ENCODE assay signal across 8 cellular contexts in the genomic region with DNA sequence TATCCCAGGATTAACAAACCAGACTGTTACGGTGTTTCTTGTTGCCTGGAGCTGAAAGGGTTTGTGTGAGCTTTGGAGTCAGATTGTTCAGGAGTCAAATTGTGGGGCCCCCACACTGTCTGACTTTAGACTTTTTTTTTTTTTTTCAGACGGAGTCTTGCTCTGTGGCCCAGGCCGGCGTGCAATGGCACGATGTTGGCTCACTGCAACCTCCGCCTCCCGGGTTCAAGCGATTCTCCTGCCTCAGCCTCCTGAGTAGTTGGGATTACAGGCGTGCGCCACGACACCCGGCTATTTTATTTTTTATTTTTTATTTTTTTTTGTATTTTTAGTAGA. TPM values are rescaled to one million over a fixed set of nuclear protein-coding genes. Genes with fewer than 3 reads are reported as not detected.
DNase-seq lines count a peak whose midpoint lies in the region; ATAC-seq, FAIRE-seq and TF ChIP-seq lines count a peak whose summit lies in the region.

No MANE protein-coding gene starts in this region.

- peaks cover 8% of the 10 kb centered on the region for H3K79me2 ChIP-seq in mesendoderm (ENCODE audit: control insufficient read depth, insufficient read depth, low read length)

- no peak for TF ChIP-seq CTCF in cardiac muscle cell (IDR thresholded peaks at IDR 0.05; ENCODE audit: low read depth, low read length)
- TF ChIP-seq CTCF in brain (conservative IDR thresholded peaks at IDR 0.05), result no peak
- no peak for TF ChIP-seq CTCF in upper lobe of right lung (IDR thresholded peaks at IDR 0.05)
- TF ChIP-seq CTCF in D721Med (IDR thresholded peaks at IDR 0.05; ENCODE audit: insufficient read depth, missing control alignments), result no peak

- peak overlapping the region; percentile 97 to 100 (median 100) for H3K4me3 Mint-ChIP-seq in brain

- no peak for ATAC-seq in Right ventricle myocardium inferior
- no peak for ATAC-seq in upper lobe of right lung

- intact Hi-C loops in Right ventricle myocardium inferior (cut with DNase I), result no loop called here
- intact Hi-C loops in upper lobe of right lung (cut with DNase I), result no loop called here

- peaks cover 7% of the 10 kb centered on the region for H3K27me3 Mint-ChIP-seq in brain

- H3K4ac ChIP-seq in mesendoderm (ENCODE audit: low read depth, low read length), result no peak overlapping the region

- H3K27ac ChIP-seq in cardiac muscle cell, result no peak overlapping the region
- no peak overlapping the region for H3K27ac ChIP-seq in mesendoderm (ENCODE audit: low read depth, low read length)
- peak overlapping the region; percentile 74 for H3K27ac ChIP-seq in upper lobe of right lung

- H3K9me3 Mint-ChIP-seq in brain, result peaks cover 0 to 4% (median 0%) of the 10 kb centered on the region in 5 experiments

- H3K9ac ChIP-seq in mesendoderm (ENCODE audit: low read length), result peak overlapping the region; percentile 94

- H3K27me3 ChIP-seq in cardiac muscle cell (no peaks in the 10 kb centered on the region), mesendoderm (ENCODE audit: insufficient read depth, low read length, poor library complexity) (no peaks in the 10 kb centered on the region), upper lobe of right lung (no peaks in the 10 kb centered on the region)

- H2BK120ac ChIP-seq in mesendoderm (ENCODE audit: low read depth, low read length), result no peak overlapping the region

- DNase-seq in cardiac muscle cell (ENCODE audit: low read depth in 1 of 2, low spot score in 1 of 2), result no peak
- no peak for DNase-seq in Right ventricle myocardium inferior (ENCODE audit: missing footprints)
- no peak for DNase-seq in mesendoderm
- DNase-seq in upper lobe of right lung, result no peak
- DNase-seq in D721Med (ENCODE audit: insufficient read length, low spot score), result no peak
- no peak for DNase-seq in mesenteric fat pad (ENCODE audit: low spot score)
- DNase-seq in CD1c-positive myeloid dendritic cell (ENCODE audit: extremely low spot score), result no peak

- H4K5ac ChIP-seq in mesendoderm (ENCODE audit: low read length), result no peak overlapping the region

- H3K4me3 ChIP-seq in cardiac muscle cell (peak overlapping the region; percentile 99), mesendoderm (ENCODE audit: low read length) (peak overlapping the region; percentile 96), upper lobe of right lung (peak overlapping the region; percentile 95)

- H3K79me1 ChIP-seq in mesendoderm (ENCODE audit: low read length), result peaks cover 5% of the 10 kb centered on the region

- H2BK15ac ChIP-seq in mesendoderm (replicated peaks; ENCODE audit: low read depth), result no peak overlapping the region

- H4K8ac ChIP-seq in mesendoderm (ENCODE audit: low read depth, low read length), result no peak overlapping the region

- H3K4me1 ChIP-seq in cardiac muscle cell (ENCODE audit: low read depth) (peaks cover 6% of the 10 kb centered on the region), mesendoderm (ENCODE audit: control insufficient read depth, low read depth, low read length) (no peaks in the 10 kb centered on the region), upper lobe of right lung (peaks cover 18% of the 10 kb centered on the region)

- WGBS in mesendoderm (ENCODE audit: extremely low coverage, insufficient coverage, low lambda C conversion rate), result no CpG with 5 or more reads among the region's 12 CpGs

- H3K56ac ChIP-seq in mesendoderm (ENCODE audit: low read length), result peak overlapping the region; percentile 97

- peak overlapping the region; percentile 85 for H3K4me2 ChIP-seq in mesendoderm (ENCODE audit: low read length)

- H3K23ac ChIP-seq in mesendoderm (ENCODE audit: low read length), result no peak overlapping the region

- H3K18ac ChIP-seq in mesendoderm (ENCODE audit: low read length), result no peak overlapping the region

- no peaks in the 10 kb centered on the region for H3K9me3 ChIP-seq in cardiac muscle cell (ENCODE audit: low read depth)
- no peaks in the 10 kb centered on the region for H3K9me3 ChIP-seq in upper lobe of right lung

- H3K27ac Mint-ChIP-seq in brain, result peak overlapping the region in 4 of 5 experiments; percentile 96 to 99 (median 98)

- H3K4me1 Mint-ChIP-seq in brain, result peaks cover 17% of the 10 kb centered on the region

- peaks cover 37% of the 10 kb centered on the region for H3K36me3 Mint-ChIP-seq in brain

- FAIRE-seq in D721Med (lab: Jason Lieb, UNC), result no peak

- H2BK5ac ChIP-seq in mesendoderm (ENCODE audit: low read length), result no peak overlapping the region

- no peak overlapping the region for H2AK5ac ChIP-seq in mesendoderm (ENCODE audit: low read length)

- H3K36me3 ChIP-seq in cardiac muscle cell (peaks cover 15% of the 10 kb centered on the region), mesendoderm (ENCODE audit: control insufficient read depth, insufficient read depth, low read length) (peaks cover 4% of the 10 kb centered on the region), upper lobe of right lung (peaks cover 39% of the 10 kb centered on the region)

RNA-seq across cellular contexts. Expression of gene TSFM, which starts 0.8 kb away (rescaled TPM):
- 22.6 and 34.4 TPM in 2 replicates for total RNA-seq in cardiac muscle cell
- polyA plus RNA-seq in cardiac muscle cell, result 59.6 and 66.7 TPM in 2 replicates
- total RNA-seq in Right ventricle myocardium inferior, result 48.2 TPM
- polyA plus RNA-seq in brain (ENCODE audit: insufficient read depth, low read depth, low replicate concordance), result 42.1 TPM
- 38.6 TPM for polyA plus RNA-seq in mesendoderm (2013, experiment 1 of 2)
- polyA plus RNA-seq in mesendoderm (2013, experiment 2 of 2), result 38.8 TPM
- total RNA-seq in upper lobe of right lung, result 24.3 TPM
- total RNA-seq in mesenteric fat pad, result 32.7 TPM

RNA-seq across cellular contexts. Expression of gene EEF1AKMT3, which starts 11.0 kb away (rescaled TPM):
- 2.2 and 4.8 TPM in 2 replicates for total RNA-seq in cardiac muscle cell
- polyA plus RNA-seq in cardiac muscle cell, result 3.7 and 3.9 TPM in 2 replicates
- total RNA-seq in Right ventricle myocardium inferior, result 1.2 TPM
- polyA plus RNA-seq in brain (ENCODE audit: insufficient read depth, low read depth, low replicate concordance), result 4.7 TPM
- 1.8 TPM for polyA plus RNA-seq in mesendoderm (2013, experiment 1 of 2)
- 1.5 TPM for polyA plus RNA-seq in mesendoderm (2013, experiment 2 of 2)
- total RNA-seq in upper lobe of right lung, result 8.0 TPM
- total RNA-seq in mesenteric fat pad, result 7.2 TPM

RNA-seq across cellular contexts. Expression of gene METTL1, which starts 11.5 kb away (rescaled TPM):
- total RNA-seq in cardiac muscle cell (8.1 and 11.9 TPM in 2 replicates), Right ventricle myocardium inferior (7.0 TPM), upper lobe of right lung (26.9 TPM), mesenteric fat pad (32.8 TPM)
- polyA plus RNA-seq in cardiac muscle cell (20.0 and 21.6 TPM in 2 replicates), brain (ENCODE audit: insufficient read depth, low read depth, low replicate concordance) (11.5 TPM)
- 34.4 TPM for polyA plus RNA-seq in mesendoderm (2013, experiment 1 of 2)
- 34.4 TPM for polyA plus RNA-seq in mesendoderm (2013, experiment 2 of 2)

RNA-seq across cellular contexts. Expression of gene CYP27B1, which starts 16.6 kb away (rescaled TPM):
- total RNA-seq in cardiac muscle cell (0.07 and 1.3 TPM in 2 replicates), Right ventricle myocardium inferior (0.49 TPM), upper lobe of right lung (2.0 TPM), mesenteric fat pad (1.8 TPM)
- polyA plus RNA-seq in cardiac muscle cell (0.33 TPM in 1 of 2 replicates, not detected in the other), brain (ENCODE audit: insufficient read depth, low read depth, low replicate concordance) (not detected)
- polyA plus RNA-seq in mesendoderm (2013, experiment 1 of 2), result 1.3 TPM
- polyA plus RNA-seq in mesendoderm (2013, experiment 2 of 2), result 1.2 TPM

RNA-seq across cellular contexts. Expression of gene MARCHF9, which starts 28.5 kb away (rescaled TPM):
- total RNA-seq in cardiac muscle cell (21.9 and 23.3 TPM in 2 replicates), Right ventricle myocardium inferior (14.5 TPM), upper lobe of right lung (21.2 TPM), mesenteric fat pad (11.3 TPM)
- polyA plus RNA-seq in cardiac muscle cell (9.0 and 11.7 TPM in 2 replicates), brain (ENCODE audit: insufficient read depth, low read depth, low replicate concordance) (26.0 TPM)
- polyA plus RNA-seq in mesendoderm (2013, experiment 1 of 2), result 1.1 TPM
- 1.2 TPM for polyA plus RNA-seq in mesendoderm (2013, experiment 2 of 2)
